9 cellular contexts compared by ENCODE assay signal in the genomic region with DNA sequence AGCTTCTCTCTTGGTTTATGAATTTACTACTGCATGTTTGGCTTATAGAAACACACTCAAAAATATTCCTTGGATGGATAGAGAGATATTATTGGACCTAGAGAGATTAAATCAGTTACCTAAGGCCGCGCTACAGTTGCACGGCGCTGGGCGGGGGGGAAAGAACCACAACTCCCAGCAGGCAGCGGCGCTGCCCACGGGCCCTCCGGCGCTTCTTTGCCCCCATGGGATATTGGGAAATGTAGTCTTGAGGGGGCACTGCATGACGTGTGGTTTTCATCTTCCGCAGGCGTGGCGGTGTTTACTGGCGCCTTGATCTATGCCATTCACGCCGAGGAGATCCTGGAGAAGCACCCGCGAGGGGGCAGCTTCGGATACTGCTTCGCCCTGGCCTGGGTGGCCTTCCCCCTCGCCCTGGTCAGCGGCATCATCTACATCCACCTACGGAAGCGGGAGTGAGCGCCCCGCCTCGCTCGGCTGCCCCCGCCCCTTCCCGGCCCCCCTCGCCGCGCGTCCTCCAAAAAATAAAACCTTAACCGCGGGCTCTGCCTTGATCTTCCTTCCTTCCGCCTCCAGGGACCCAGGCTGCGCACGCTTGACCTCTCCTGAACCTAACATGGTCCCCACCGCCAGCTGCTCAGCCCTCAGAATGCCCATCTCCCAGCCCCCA. TPM values are rescaled to one million over a fixed set of nuclear protein-coding genes. Genes with fewer than 3 reads are reported as not detected.
DNase-seq lines count a peak whose midpoint lies in the region; ATAC-seq and TF ChIP-seq lines count a peak whose summit lies in the region.
"Had no signal": no experiment of that assay in that cellular context is flagged by ENCODE, and none has a peak within 500 bp of the region (broad histone marks: within the 10 kb centered on the region; RNA-seq: fewer than 3 reads in every experiment).

No MANE protein-coding gene starts in this region.

- no peak for ATAC-seq in GM18505 (IDR thresholded peaks at IDR 0.05; ENCODE audit: unreplicated experiment)
- ATAC-seq in heart right ventricle, result peak; percentile 45 to 66 (median 50)
- ATAC-seq in HG03460 (IDR thresholded peaks at IDR 0.05; ENCODE audit: unreplicated experiment), result no peak

- no peaks in the 10 kb centered on the region for H4K20me1 ChIP-seq in Karpas-422 (ENCODE audit: insufficient read depth, low read depth, low read length)

- H3K79me2 ChIP-seq in Karpas-422 (ENCODE audit: low read length), result peaks cover 13% of the 10 kb centered on the region; the same call in 1 of the 2 replicates

- peak overlapping the region; percentile 46 for H2AFZ ChIP-seq in Karpas-422 (ENCODE audit: low read length)

- H3K4me1 ChIP-seq in Karpas-422 (ENCODE audit: low read length) (peaks cover 61% of the 10 kb centered on the region), heart right ventricle (peaks cover 10 to 90% (median 49%) of the 10 kb centered on the region in 9 donors), prostate gland (replicated peaks) (peaks cover 10% of the 10 kb centered on the region)

- peaks cover 11% of the 10 kb centered on the region for H3K36me3 ChIP-seq in Karpas-422 (ENCODE audit: insufficient read depth, low read length)
- H3K36me3 ChIP-seq in heart right ventricle, result peaks cover 0 to 51% (median 0%) of the 10 kb centered on the region in 9 donors
- no peaks in the 10 kb centered on the region for H3K36me3 ChIP-seq in prostate gland

- H3K27ac ChIP-seq in Karpas-422 (ENCODE audit: low read length) (peak overlapping the region; percentile 81), heart right ventricle (peak overlapping the region; percentile 29 to 90 (median 87)), prostate gland (peak overlapping the region; percentile 83 to 86)

- H3K9ac ChIP-seq in Karpas-422 (ENCODE audit: low read length), result peak overlapping the region; percentile 78

- H3K27me3 ChIP-seq in Karpas-422 (ENCODE audit: low read length) (no peaks in the 10 kb centered on the region), heart right ventricle (no peaks in the 10 kb centered on the region), prostate gland (replicated peaks; ENCODE audit: insufficient read depth) (no peaks in the 10 kb centered on the region)

- no peaks in the 10 kb centered on the region for H3K9me2 ChIP-seq in Karpas-422 (replicated peaks; ENCODE audit: insufficient read depth, low read length)

- 23 to 28% methylated on average over 40 to 41 of the region's 41 CpGs for WGBS in heart right ventricle, 2 donors
- 17% methylated on average over 41 of the region's 41 CpGs for whole genome bisulfite sequencing in prostate gland

- H3K9me3 ChIP-seq in Karpas-422 (ENCODE audit: low read length) (0 out of 2 replicates have a peak, but pooled peaks cover 4% of the 10 kb centered on the region), heart right ventricle (peaks cover 0 to 8% (median 0%) of the 10 kb centered on the region in 11 donors), prostate gland (no peaks in the 10 kb centered on the region)

- DNase-seq in Karpas-422 (peak; percentile 97), SIG-M5 (lab: John Stamatoyannopoulos, UW) (peak; percentile 62), heart right ventricle (peak; percentile 74 to 81), prostate gland (ENCODE audit: low spot score) (peak; percentile 83), ureter (ENCODE audit: low spot score) (peak; percentile 85)
- DNase-seq in activated naive CD4-positive, alpha-beta T cell treated with Interleukin-2 at 50 U/mL for 16 hours, result peak; percentile 82

- TF ChIP-seq POLR2A in GM18505 (IDR thresholded peaks at IDR 0.05; ENCODE audit: borderline replicate concordance, extremely low read depth, insufficient read depth, insufficient read length) (peak; percentile 64), prostate gland (IDR thresholded peaks at IDR 0.05) (peak; percentile 53)

- intact Hi-C loops in heart right ventricle (cut with DNase I) (no loop called here), prostate gland (cut with DNase I) (no loop called here)

- H3K4me3 ChIP-seq in Karpas-422 (ENCODE audit: low read length) (peak overlapping the region; percentile 69), heart right ventricle (peak overlapping the region; percentile 21 to 65 (median 59)), prostate gland (peak overlapping the region; percentile 43 to 55)

- peak overlapping the region; percentile 92 for H3K4me2 ChIP-seq in Karpas-422 (ENCODE audit: low read depth, low read length, poor library complexity, severe bottlenecking)

- TF ChIP-seq CTCF in heart right ventricle (IDR thresholded peaks at IDR 0.05) (peak in 3 of 9 donors; percentile 18 to 23 (median 19)), prostate gland (IDR thresholded peaks at IDR 0.05) (peak in 1 of 4 experiments; percentile 28)

RNA-seq across cellular contexts. Expression of a gene that starts 4.8 kb away (rescaled TPM):
- 64.7 and 77.3 TPM in 2 replicates for total RNA-seq in Karpas-422 (2014; rRNA removed; shearing (Covaris generic); ENCODE audit: low replicate concordance)
- total RNA-seq in heart right ventricle (100 to 1,000 TPM in 1 of 10 donors, 10 to 100 TPM in 9; 18.8 to 119 (median 32.8) TPM), prostate gland (10 to 100 TPM in 1 of 2 donors, 1 to 10 TPM in 1; 5.9 to 38.6 TPM), ureter (31.6 TPM)
- polyA plus RNA-seq in heart right ventricle, result 100 to 1,000 TPM; 116 to 124 TPM

RNA-seq across cellular contexts. Expression of a gene that starts 33.6 kb away (rescaled TPM):
- 7.8 and 10.4 TPM in 2 replicates for total RNA-seq in Karpas-422 (2014; rRNA removed; shearing (Covaris generic); ENCODE audit: low replicate concordance)
- total RNA-seq in heart right ventricle, result 100 to 1,000 TPM in 1 of 10 donors, 10 to 100 TPM in 9; 51.8 to 110 (median 89.5) TPM
- polyA plus RNA-seq in heart right ventricle, result 10 to 100 TPM in 1 of 2 donors, 1 to 10 TPM in 1; 9.7 to 48.1 TPM
- total RNA-seq in prostate gland, result 10 to 100 TPM in 1 of 2 donors, 1 to 10 TPM in 1; 4.6 to 14.9 TPM
- 6.7 TPM for total RNA-seq in ureter

RNA-seq across cellular contexts. Expression of a gene that starts 34.0 kb away (rescaled TPM):
- not detected in 2 replicates for total RNA-seq in Karpas-422 (2014; rRNA removed; shearing (Covaris generic); ENCODE audit: low replicate concordance)
- total RNA-seq in heart right ventricle (not detected), prostate gland (1 to 10 TPM in 1 of 2 donors, not detected in 1; 2.8 TPM), ureter (not detected)
- not detected for polyA plus RNA-seq in heart right ventricle
- total RNA-seq: T-helper 2 cell treated with Interferon-gamma antibody and Interleukin-4, amounts not matched to agents 100 ng/mL and 5 ng/mL, for 36 hours had no signal

Comparison
In these comparisons a context has a peak if more than half of its experiments do, and no peak if none do; other contexts are left out.
1. ATAC-seq: peak in heart right ventricle (8 of 8); none in GM18505 (single experiment) and HG03460 (single experiment).
2. Peak in every context shown above with its lines, with median percentiles within 50 percentile points of each other: DNase-seq, H3K27ac ChIP-seq and H3K4me3 ChIP-seq.